Comparison of ENCODE assay signal across 10 cellular contexts in genomic region chr10:71232089-71232998, GRCh38. TPM values are rescaled to one million over a fixed set of nuclear protein-coding genes. Genes with fewer than 3 reads are reported as not detected.
DNase-seq lines count a peak whose midpoint lies in the region; ATAC-seq and TF ChIP-seq lines count a peak whose summit lies in the region.
"Had no signal": no experiment of that assay in that cellular context is flagged by ENCODE, and none has a peak within 500 bp of the region (broad histone marks: within the 10 kb centered on the region; RNA-seq: fewer than 3 reads in every experiment).

No MANE protein-coding gene starts in this region.

- POLR2A ChIA-PET in IMR-90 (lab: Charles Lee; ENCODE audit: unreplicated experiment), result no interaction called here

- no peak overlapping the region for H3K4ac ChIP-seq in IMR-90 (ENCODE audit: low read depth, low read length)

- DNase-seq in IMR-90, result no peak
- peak in 55 of 56 donors; percentile 47 to 98 (median 93) for DNase-seq in amygdala (lab: John Stamatoyannopoulos, UW)
- DNase-seq in left ventricle myocardium inferior, result peak; percentile 84
- DNase-seq in renal cortical epithelial cell (ENCODE audit: low read depth), result peak; percentile 41
- DNase-seq in central memory CD4-positive, alpha-beta T cell, result no peak
- no peak for DNase-seq in T-helper 2 cell treated with Interferon-gamma antibody and Interleukin-4, amounts not matched to agents 5 μg/mL and 100 μg/mL, for 36 hours (ENCODE audit: low spot score)
- no peak for DNase-seq in effector CD8-positive, alpha-beta T cell (lab: John Stamatoyannopoulos, UW)
- no peak for DNase-seq in GM20000 (ENCODE audit: low spot score)
- DNase-seq: activated CD4-positive, alpha-beta T cell treated with anti-CD3 and anti-CD28 coated beads, Interleukin-2, amount 50 U/mL, for 1 hour; DMS53 had no signal

- H2AK5ac ChIP-seq in IMR-90 (ENCODE audit: low read depth, low read length), result no peak overlapping the region

- dilution Hi-C loops in IMR-90 (cut with HindIII; ENCODE audit: low sequenced_read_pairs, unreplicated experiment), result no loop called here

- H4K91ac ChIP-seq in IMR-90 (ENCODE audit: insufficient read depth, low read depth, low read length), result no peak overlapping the region

- H3K79me1 ChIP-seq in IMR-90 (ENCODE audit: low read depth in 1 of 2, low read length in 2 of 2), result peaks cover 0 to 5% of the 10 kb centered on the region in 2 experiments; a peak in 1 of 4 replicates

- H3K4me2 ChIP-seq in IMR-90 (ENCODE audit: low read depth, low read length), result no peak overlapping the region

- no peak overlapping the region for H3K9ac ChIP-seq in IMR-90 (ENCODE audit: low read depth, low read length)

- H3K14ac ChIP-seq in IMR-90 (replicated peaks; ENCODE audit: low read depth, low read length), result no peak overlapping the region

- in situ Hi-C loops in IMR-90 (cut with MboI; ENCODE audit: low sequenced_read_pairs), result no loop called here

- H3K4me1 ChIP-seq in IMR-90 (ENCODE audit: control insufficient read depth, insufficient read depth, low read length), result peaks cover 17% of the 10 kb centered on the region
- H3K4me1 ChIP-seq in left ventricle myocardium inferior, result peaks cover 85% of the 10 kb centered on the region

- no peaks in the 10 kb centered on the region for H3K36me3 Mint-ChIP-seq in T-helper 2 cell treated with Interferon-gamma antibody and Interleukin-4, amounts not matched to agents 5 μg/mL and 100 μg/mL, for 36 hours (ENCODE audit: low read depth)

- H2BK20ac ChIP-seq in IMR-90 (ENCODE audit: low read depth, low read length), result no peak overlapping the region

- no peak overlapping the region for H3K27ac Mint-ChIP-seq in T-helper 2 cell treated with Interferon-gamma antibody and Interleukin-4, amounts not matched to agents 5 μg/mL and 100 μg/mL, for 36 hours

- no peak overlapping the region for H3K23ac ChIP-seq in IMR-90 (ENCODE audit: low read depth, low read length)

- H4K20me1 ChIP-seq in IMR-90 (ENCODE audit: insufficient read depth, low read length), result no peaks in the 10 kb centered on the region; the same call in 1 of the 2 replicates

- H3K27me3 ChIP-seq in IMR-90 (ENCODE audit: control insufficient read depth, insufficient read depth, low read length) (no peaks in the 10 kb centered on the region), left ventricle myocardium inferior (ENCODE audit: low read depth) (no peaks in the 10 kb centered on the region)

- no peaks in the 10 kb centered on the region for H3K9me3 Mint-ChIP-seq in T-helper 2 cell treated with Interferon-gamma antibody and Interleukin-4, amounts not matched to agents 5 μg/mL and 100 μg/mL, for 36 hours

- no peaks in the 10 kb centered on the region for H3K4me1 Mint-ChIP-seq in T-helper 2 cell treated with Interferon-gamma antibody and Interleukin-4, amounts not matched to agents 5 μg/mL and 100 μg/mL, for 36 hours (ENCODE audit: low read depth)

- H2AK9ac ChIP-seq in IMR-90 (replicated peaks; ENCODE audit: low read depth, low read length, poor library complexity), result no peak overlapping the region

- H4K8ac ChIP-seq in IMR-90 (ENCODE audit: low read depth in 2 of 2, low read length in 2 of 2), result no peak overlapping the region

- no peak overlapping the region for H2BK120ac ChIP-seq in IMR-90 (ENCODE audit: low read depth, low read length)

- H3K4me3 Mint-ChIP-seq in T-helper 2 cell treated with Interferon-gamma antibody and Interleukin-4, amounts not matched to agents 5 μg/mL and 100 μg/mL, for 36 hours, result no peak overlapping the region

- no peak overlapping the region for H3K18ac ChIP-seq in IMR-90 (ENCODE audit: low read depth, low read length)

- H3K36me3 ChIP-seq in IMR-90 (ENCODE audit: control insufficient read depth, insufficient read depth, low read length) (no peaks in the 10 kb centered on the region), left ventricle myocardium inferior (no peaks in the 10 kb centered on the region)

- TF ChIP-seq POLR2A in IMR-90 (IDR thresholded peaks at IDR 0.05; ENCODE audit: low read depth, low read length), result no peak

- intact Hi-C loops in IMR-90 (cut with micrococcal nuclease) (no loop called here), left ventricle myocardium inferior (cut with micrococcal nuclease) (no loop called here)

- no peak overlapping the region for H3K4me3 ChIP-seq in IMR-90 (ENCODE audit: insufficient read depth, low read depth, low read length)
- H3K4me3 ChIP-seq in left ventricle myocardium inferior, result no peak overlapping the region

- no peak overlapping the region for H2BK5ac ChIP-seq in IMR-90 (ENCODE audit: low read depth, low read length, poor library complexity, severe bottlenecking)

- TF ChIP-seq RAD21 in IMR-90 (IDR thresholded peaks at IDR 0.05; ENCODE audit: low read length), result no peak

- H3K9me1 ChIP-seq in IMR-90 (ENCODE audit: insufficient read depth, low read length), result peaks cover 16% of the 10 kb centered on the region; the same call in 1 of the 2 replicates

- CTCF ChIA-PET in IMR-90 (lab: Yijun Ruan, JAX), result interaction anchor here (0.6 to 1.1 kb wide), 3 partner anchors 36 to 102 kb away, joined by 3 to 4 read pairs (median 3); no protein-coding TSS in a partner anchor

- 0 out of 2 replicates have a peak, but pooled peaks have one; percentile 6 for ATAC-seq in IMR-90 (ENCODE audit: low read depth)

- no peak overlapping the region for H4K5ac ChIP-seq in IMR-90 (ENCODE audit: low read depth, low read length)

- H3K27me3 Mint-ChIP-seq in T-helper 2 cell treated with Interferon-gamma antibody and Interleukin-4, amounts not matched to agents 5 μg/mL and 100 μg/mL, for 36 hours (ENCODE audit: low read depth), result peaks cover 3% of the 10 kb centered on the region

- WGBS in IMR-90 (ENCODE audit: extremely low coverage in 2 of 2, insufficient read length in 1 of 2), 2 experiments, result 48% methylated on average over 6 of the region's 13 CpGs; no CpG with 5 or more reads in 1 of the 2 experiments

- no peak overlapping the region for H3K56ac ChIP-seq in IMR-90 (ENCODE audit: extremely low read depth, insufficient read depth, low read length)

- no TSS peak for BruUV-seq in IMR-90 (replicated peaks; lab: Mats Ljungman, UMichigan)

- H3K9me3 ChIP-seq in IMR-90 (ENCODE audit: control insufficient read depth, insufficient read depth, low read length), result no peaks in the 10 kb centered on the region
- no peaks in the 10 kb centered on the region for H3K9me3 ChIP-seq in left ventricle myocardium inferior (replicated peaks)

- H2BK15ac ChIP-seq in IMR-90 (ENCODE audit: low read depth, low read length), result no peak overlapping the region

- H2AFZ ChIP-seq in IMR-90 (replicated peaks; ENCODE audit: low read length, poor library complexity), result no peak overlapping the region

- no peak overlapping the region for H3K27ac ChIP-seq in IMR-90 (ENCODE audit: insufficient read depth, low read length)
- peak overlapping the region; percentile 77 for H3K27ac ChIP-seq in left ventricle myocardium inferior (replicated peaks)

- TF ChIP-seq CTCF in IMR-90 (conservative IDR thresholded peaks at IDR 0.05; ENCODE audit: low read depth, low read length) (no peak), left ventricle myocardium inferior (IDR thresholded peaks at IDR 0.05; ENCODE audit: borderline replicate concordance) (no peak), GM20000 (IDR thresholded peaks at IDR 0.05; ENCODE audit: extremely low read depth, missing control alignments) (no peak)

TF ChIP-seq in IMR-90, 13 proteins besides CTCF, POLR2A, EP300 and RAD21:
- TF ChIP-seq MAZ (IDR thresholded peaks at IDR 0.05; ENCODE audit: borderline replicate concordance, low read depth, low read length), result no peak
- TF ChIP-seq CEBPB (IDR thresholded peaks at IDR 0.05; ENCODE audit: low read depth, low read length), result no peak
- TF ChIP-seq RCOR1 (IDR thresholded peaks at IDR 0.05; ENCODE audit: insufficient replicate concordance, low read length), result no peak
- TF ChIP-seq ELK1 (IDR thresholded peaks at IDR 0.05; ENCODE audit: borderline replicate concordance, low read depth, low read length), result no peak
- no peak for TF ChIP-seq FOS (IDR thresholded peaks at IDR 0.05; ENCODE audit: low read depth, low read length)
- TF ChIP-seq USF2 (IDR thresholded peaks at IDR 0.05; ENCODE audit: low read depth, low read length), result no peak
- TF ChIP-seq RFX5 (IDR thresholded peaks at IDR 0.05; ENCODE audit: low read depth, low read length), result no peak
- no peak for TF ChIP-seq SMC3 (IDR thresholded peaks at IDR 0.05; ENCODE audit: low read depth, low read length)
- no peak for TF ChIP-seq CHD1 (IDR thresholded peaks at IDR 0.05; ENCODE audit: low read depth, low read length)
- TF ChIP-seq BHLHE40 (IDR thresholded peaks at IDR 0.05; ENCODE audit: low read depth, low read length), result no peak
- no peak for TF ChIP-seq NFE2L2 (IDR thresholded peaks at IDR 0.05; ENCODE audit: low read depth, low read length)
- TF ChIP-seq MXI1 (IDR thresholded peaks at IDR 0.05; ENCODE audit: borderline replicate concordance, low read depth, low read length), result no peak
- no peak for TF ChIP-seq MAFK (IDR thresholded peaks at IDR 0.05; ENCODE audit: low read depth, low read length)

RNA-seq across cellular contexts. Expression of gene UNC5B, which starts 20.0 kb away (rescaled TPM):
- total RNA-seq in IMR-90 (2012; rRNA removed) (1.4 and 1.6 TPM in 2 replicates), left ventricle myocardium inferior (15.6 TPM), renal cortical epithelial cell (0.35 and 0.80 TPM in 2 replicates)
- polyA plus RNA-seq in IMR-90 (2012; rRNA removed), result 4.2 and 4.4 TPM in 2 replicates
- polyA plus RNA-seq in IMR-90 (2012; cell fraction: cytosol; rRNA removed), result 3.2 and 6.3 TPM in 2 replicates
- 6.9 and 11.9 TPM in 2 replicates for polyA plus RNA-seq in IMR-90 (2012; cell fraction: nucleus; rRNA removed; ENCODE audit: low replicate concordance)

Comparison
In these comparisons a context has a peak if more than half of its experiments do, and no peak if none do; other contexts are left out.
1. DNase-seq: peak in amygdala (55 of 56), left ventricle myocardium inferior (single experiment) and renal cortical epithelial cell (single experiment); none in IMR-90 (single experiment), central memory CD4-positive, alpha-beta T cell (single experiment), T-helper 2 cell treated with Interferon-gamma antibody and Interleukin-4, amounts not matched to agents 5 μg/mL and 100 μg/mL, for 36 hours (single experiment), effector CD8-positive, alpha-beta T cell (single experiment) and GM20000 (single experiment).